Comparison of ENCODE assay signal across 1 cellular context in genomic region chr10:9957352-9957751, GRCh38.
TF ChIP-seq lines count a peak whose summit lies in the region.

No MANE protein-coding gene starts in this region.

TF ChIP-seq in IMR-90, 13 proteins besides CTCF, POLR2A, EP300 and RAD21:
- TF ChIP-seq BHLHE40 (IDR thresholded peaks at IDR 0.05; ENCODE audit: low read depth, low read length) (no peak), MXI1 (IDR thresholded peaks at IDR 0.05; ENCODE audit: borderline replicate concordance, low read depth, low read length) (no peak), MAZ (IDR thresholded peaks at IDR 0.05; ENCODE audit: borderline replicate concordance, low read depth, low read length) (no peak), NFE2L2 (IDR thresholded peaks at IDR 0.05; ENCODE audit: low read depth, low read length) (no peak), SMC3 (IDR thresholded peaks at IDR 0.05; ENCODE audit: low read depth, low read length) (no peak), CEBPB (IDR thresholded peaks at IDR 0.05; ENCODE audit: low read depth, low read length) (no peak), MAFK (IDR thresholded peaks at IDR 0.05; ENCODE audit: low read depth, low read length) (no peak), RCOR1 (IDR thresholded peaks at IDR 0.05; ENCODE audit: insufficient replicate concordance, low read length) (no peak), CHD1 (IDR thresholded peaks at IDR 0.05; ENCODE audit: low read depth, low read length) (no peak), RFX5 (IDR thresholded peaks at IDR 0.05; ENCODE audit: low read depth, low read length) (no peak)
- TF ChIP-seq, protein P1, sequence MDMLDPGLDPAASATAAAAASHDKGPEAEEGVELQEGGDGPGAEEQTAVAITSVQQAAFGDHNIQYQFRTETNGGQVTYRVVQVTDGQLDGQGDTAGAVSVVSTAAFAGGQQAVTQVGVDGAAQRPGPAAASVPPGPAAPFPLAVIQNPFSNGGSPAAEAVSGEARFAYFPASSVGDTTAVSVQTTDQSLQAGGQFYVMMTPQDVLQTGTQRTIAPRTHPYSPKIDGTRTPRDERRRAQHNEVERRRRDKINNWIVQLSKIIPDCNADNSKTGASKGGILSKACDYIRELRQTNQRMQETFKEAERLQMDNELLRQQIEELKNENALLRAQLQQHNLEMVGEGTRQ (IDR thresholded peaks at IDR 0.05; ENCODE audit: low read depth, low read length): no peak
TF ChIP-seq in IMR-90: peak in this region for 0.
